ENCODE assay signal across 1 cellular context in the genomic region with DNA sequence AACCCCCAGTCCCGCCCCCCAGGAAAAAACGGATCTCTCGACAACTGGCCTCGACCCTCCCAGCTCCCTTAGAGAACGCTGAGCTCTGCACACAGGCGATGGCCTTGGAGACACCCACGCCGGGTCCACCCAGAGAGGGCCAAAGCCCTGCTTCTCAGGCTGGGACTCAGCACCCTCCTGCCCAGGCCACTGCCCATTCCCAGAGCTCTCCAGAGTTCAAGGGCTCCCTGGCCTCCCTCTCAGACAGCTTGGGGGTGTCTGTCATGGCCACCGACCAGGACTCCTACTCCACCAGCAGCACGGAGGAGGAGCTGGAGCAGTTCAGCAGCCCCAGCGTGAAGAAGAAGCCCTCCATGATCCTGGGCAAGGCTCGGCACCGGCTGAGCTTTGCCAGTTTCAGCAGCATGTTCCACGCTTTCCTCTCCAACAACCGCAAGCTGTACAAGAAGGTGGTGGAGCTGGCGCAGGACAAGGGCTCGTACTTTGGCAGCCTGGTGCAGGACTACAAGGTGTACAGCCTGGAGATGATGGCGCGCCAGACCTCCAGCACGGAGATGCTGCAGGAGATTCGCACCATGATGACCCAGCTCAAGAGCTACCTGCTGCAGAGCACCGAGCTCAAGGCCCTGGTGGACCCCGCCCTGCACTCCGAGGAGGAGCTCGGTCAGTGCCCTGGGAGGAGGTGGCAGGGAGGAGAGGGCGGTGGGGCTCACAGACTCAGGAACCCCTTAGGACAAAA.
TF ChIP-seq lines count a peak whose summit lies in the region.

No MANE protein-coding gene starts in this region.

TF ChIP-seq in WTC11, 78 proteins besides CTCF, POLR2A, EP300 and RAD21 (continued from another document):
- TF ChIP-seq, protein P1, sequence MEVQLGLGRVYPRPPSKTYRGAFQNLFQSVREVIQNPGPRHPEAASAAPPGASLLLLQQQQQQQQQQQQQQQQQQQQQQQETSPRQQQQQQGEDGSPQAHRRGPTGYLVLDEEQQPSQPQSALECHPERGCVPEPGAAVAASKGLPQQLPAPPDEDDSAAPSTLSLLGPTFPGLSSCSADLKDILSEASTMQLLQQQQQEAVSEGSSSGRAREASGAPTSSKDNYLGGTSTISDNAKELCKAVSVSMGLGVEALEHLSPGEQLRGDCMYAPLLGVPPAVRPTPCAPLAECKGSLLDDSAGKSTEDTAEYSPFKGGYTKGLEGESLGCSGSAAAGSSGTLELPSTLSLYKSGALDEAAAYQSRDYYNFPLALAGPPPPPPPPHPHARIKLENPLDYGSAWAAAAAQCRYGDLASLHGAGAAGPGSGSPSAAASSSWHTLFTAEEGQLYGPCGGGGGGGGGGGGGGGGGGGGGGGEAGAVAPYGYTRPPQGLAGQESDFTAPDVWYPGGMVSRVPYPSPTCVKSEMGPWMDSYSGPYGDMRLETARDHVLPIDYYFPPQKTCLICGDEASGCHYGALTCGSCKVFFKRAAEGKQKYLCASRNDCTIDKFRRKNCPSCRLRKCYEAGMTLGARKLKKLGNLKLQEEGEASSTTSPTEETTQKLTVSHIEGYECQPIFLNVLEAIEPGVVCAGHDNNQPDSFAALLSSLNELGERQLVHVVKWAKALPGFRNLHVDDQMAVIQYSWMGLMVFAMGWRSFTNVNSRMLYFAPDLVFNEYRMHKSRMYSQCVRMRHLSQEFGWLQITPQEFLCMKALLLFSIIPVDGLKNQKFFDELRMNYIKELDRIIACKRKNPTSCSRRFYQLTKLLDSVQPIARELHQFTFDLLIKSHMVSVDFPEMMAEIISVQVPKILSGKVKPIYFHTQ (CRISPR knock-in tag; IDR thresholded peaks at IDR 0.05), result no peak
- TF ChIP-seq, protein P2, sequence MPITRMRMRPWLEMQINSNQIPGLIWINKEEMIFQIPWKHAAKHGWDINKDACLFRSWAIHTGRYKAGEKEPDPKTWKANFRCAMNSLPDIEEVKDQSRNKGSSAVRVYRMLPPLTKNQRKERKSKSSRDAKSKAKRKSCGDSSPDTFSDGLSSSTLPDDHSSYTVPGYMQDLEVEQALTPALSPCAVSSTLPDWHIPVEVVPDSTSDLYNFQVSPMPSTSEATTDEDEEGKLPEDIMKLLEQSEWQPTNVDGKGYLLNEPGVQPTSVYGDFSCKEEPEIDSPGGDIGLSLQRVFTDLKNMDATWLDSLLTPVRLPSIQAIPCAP (CRISPR knock-in tag; IDR thresholded peaks at IDR 0.05), result no peak
- TF ChIP-seq, protein P3, sequence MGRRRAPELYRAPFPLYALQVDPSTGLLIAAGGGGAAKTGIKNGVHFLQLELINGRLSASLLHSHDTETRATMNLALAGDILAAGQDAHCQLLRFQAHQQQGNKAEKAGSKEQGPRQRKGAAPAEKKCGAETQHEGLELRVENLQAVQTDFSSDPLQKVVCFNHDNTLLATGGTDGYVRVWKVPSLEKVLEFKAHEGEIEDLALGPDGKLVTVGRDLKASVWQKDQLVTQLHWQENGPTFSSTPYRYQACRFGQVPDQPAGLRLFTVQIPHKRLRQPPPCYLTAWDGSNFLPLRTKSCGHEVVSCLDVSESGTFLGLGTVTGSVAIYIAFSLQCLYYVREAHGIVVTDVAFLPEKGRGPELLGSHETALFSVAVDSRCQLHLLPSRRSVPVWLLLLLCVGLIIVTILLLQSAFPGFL (CRISPR knock-in tag; IDR thresholded peaks at IDR 0.05; ENCODE audit: borderline replicate concordance), result no peak
- TF ChIP-seq RELA (CRISPR knock-in tag; IDR thresholded peaks at IDR 0.05; ENCODE audit: borderline replicate concordance), result no peak
- TF ChIP-seq, protein P4, sequence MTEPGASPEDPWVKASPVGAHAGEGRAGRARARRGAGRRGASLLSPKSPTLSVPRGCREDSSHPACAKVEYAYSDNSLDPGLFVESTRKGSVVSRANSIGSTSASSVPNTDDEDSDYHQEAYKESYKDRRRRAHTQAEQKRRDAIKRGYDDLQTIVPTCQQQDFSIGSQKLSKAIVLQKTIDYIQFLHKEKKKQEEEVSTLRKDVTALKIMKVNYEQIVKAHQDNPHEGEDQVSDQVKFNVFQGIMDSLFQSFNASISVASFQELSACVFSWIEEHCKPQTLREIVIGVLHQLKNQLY (CRISPR knock-in tag; IDR thresholded peaks at IDR 0.05), result no peak
- TF ChIP-seq, protein P5, sequence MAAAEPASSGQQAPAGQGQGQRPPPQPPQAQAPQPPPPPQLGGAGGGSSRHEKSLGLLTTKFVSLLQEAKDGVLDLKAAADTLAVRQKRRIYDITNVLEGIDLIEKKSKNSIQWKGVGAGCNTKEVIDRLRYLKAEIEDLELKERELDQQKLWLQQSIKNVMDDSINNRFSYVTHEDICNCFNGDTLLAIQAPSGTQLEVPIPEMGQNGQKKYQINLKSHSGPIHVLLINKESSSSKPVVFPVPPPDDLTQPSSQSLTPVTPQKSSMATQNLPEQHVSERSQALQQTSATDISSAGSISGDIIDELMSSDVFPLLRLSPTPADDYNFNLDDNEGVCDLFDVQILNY (CRISPR knock-in tag; IDR thresholded peaks at IDR 0.05), result no peak
- no peak for TF ChIP-seq OVOL2 (CRISPR knock-in tag; IDR thresholded peaks at IDR 0.05; ENCODE audit: borderline replicate concordance)
- no peak for TF ChIP-seq ZNF423 (CRISPR knock-in tag; IDR thresholded peaks at IDR 0.05)
- no peak for TF ChIP-seq ELF4 (CRISPR knock-in tag; IDR thresholded peaks at IDR 0.05; ENCODE audit: low read depth)
- TF ChIP-seq, protein P6, sequence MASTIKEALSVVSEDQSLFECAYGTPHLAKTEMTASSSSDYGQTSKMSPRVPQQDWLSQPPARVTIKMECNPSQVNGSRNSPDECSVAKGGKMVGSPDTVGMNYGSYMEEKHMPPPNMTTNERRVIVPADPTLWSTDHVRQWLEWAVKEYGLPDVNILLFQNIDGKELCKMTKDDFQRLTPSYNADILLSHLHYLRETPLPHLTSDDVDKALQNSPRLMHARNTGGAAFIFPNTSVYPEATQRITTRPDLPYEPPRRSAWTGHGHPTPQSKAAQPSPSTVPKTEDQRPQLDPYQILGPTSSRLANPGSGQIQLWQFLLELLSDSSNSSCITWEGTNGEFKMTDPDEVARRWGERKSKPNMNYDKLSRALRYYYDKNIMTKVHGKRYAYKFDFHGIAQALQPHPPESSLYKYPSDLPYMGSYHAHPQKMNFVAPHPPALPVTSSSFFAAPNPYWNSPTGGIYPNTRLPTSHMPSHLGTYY (CRISPR knock-in tag; IDR thresholded peaks at IDR 0.05), result no peak
- no peak for TF ChIP-seq TEAD1 (CRISPR knock-in tag; IDR thresholded peaks at IDR 0.05)
- no peak for TF ChIP-seq SOX15 (CRISPR knock-in tag; IDR thresholded peaks at IDR 0.05)
